8 cellular contexts compared by ENCODE assay signal in genomic region chr17:14300628-14301278, GRCh38. TPM values are rescaled to one million over a fixed set of nuclear protein-coding genes. Genes with fewer than 3 reads are reported as not detected.
DNase-seq lines count a peak whose midpoint lies in the region; ATAC-seq and TF ChIP-seq lines count a peak whose summit lies in the region.

Gene HS3ST3B1, plus strand, starts transcription at chr17:14301081. Its CDS starts 438 bp downstream, at chr17:14301519.

- peak within 1 kb of the TSS; percentile 83 to 85 for H3K4me3 ChIP-seq in duodenal mucosa (ENCODE audit: low read depth in 1 of 2, low read length in 2 of 2)
- peak within 1 kb of the TSS; percentile 84 to 90 (median 85) for H3K4me3 ChIP-seq in liver (ENCODE audit: low read depth in 1 of 3, low read length in 3 of 3)

- TF ChIP-seq CTCF in liver (IDR thresholded peaks at IDR 0.05; ENCODE audit: low read depth, low read length, missing input control), result peak; percentile 11

- ATAC-seq in HG03378 (IDR thresholded peaks at IDR 0.05; ENCODE audit: unreplicated experiment), result peak; percentile 83

- H3K9me3 ChIP-seq in duodenal mucosa (ENCODE audit: control insufficient read depth in 1 of 2, low read length in 2 of 2) (no peaks in the 10 kb centered on the region), liver (ENCODE audit: control insufficient read depth in 4 of 4, low read length in 3 of 4) (no peaks in the 10 kb centered on the region)

- H3K27ac ChIP-seq in duodenal mucosa (ENCODE audit: low read depth, low read length) (peak within 1 kb of the TSS; percentile 46), liver (ENCODE audit: low read depth in 1 of 2, low read length in 2 of 2) (peak within 1 kb of the TSS; percentile 94 to 99)

- peak within 1 kb of the TSS; percentile 66 to 70 for H3K9ac ChIP-seq in duodenal mucosa (ENCODE audit: low read depth in 1 of 2, low read length in 2 of 2)
- H3K9ac ChIP-seq in liver (ENCODE audit: low read depth in 1 of 2, low read length in 2 of 2), result peak within 1 kb of the TSS; percentile 78 to 91

- peak; percentile 96 for DNase-seq in AG20443 (ENCODE audit: low spot score)
- peak; percentile 92 for DNase-seq in NCI-H69 (lab: John Stamatoyannopoulos, UW)
- peak; percentile 100 for DNase-seq in activated CD4-positive, alpha-beta T cell treated with anti-CD3 and anti-CD28 coated beads, Interleukin-2, amount 50 U/mL, for 48 hours
- peak; percentile 97 to 98 for DNase-seq in stimulated activated CD4-positive, alpha-beta T cell treated with anti-CD3 and anti-CD28 coated beads, Interleukin-2, amount 100 ng/mL, for 48 hours

- H3K36me3 ChIP-seq in duodenal mucosa (ENCODE audit: control insufficient read depth in 1 of 2, insufficient read depth in 2 of 2, low read length in 2 of 2) (no peaks in the 10 kb centered on the region), liver (ENCODE audit: control insufficient read depth in 4 of 4, insufficient read depth in 3 of 4, low read depth in 1 of 4, low read length in 3 of 4) (no peaks in the 10 kb centered on the region)

- H3K4me1 ChIP-seq in duodenal mucosa (ENCODE audit: control insufficient read depth in 1 of 2, insufficient read depth in 2 of 2, low read length in 2 of 2) (peaks cover 15 to 32% of the 10 kb centered on the region in 2 donors), liver (ENCODE audit: control insufficient read depth in 4 of 4, insufficient read depth in 4 of 4, low read length in 3 of 4) (peaks cover 8 to 43% (median 23%) of the 10 kb centered on the region in 4 donors)

- H3K27me3 ChIP-seq in duodenal mucosa (ENCODE audit: control insufficient read depth in 1 of 2, insufficient read depth in 2 of 2, low read length in 2 of 2) (peaks cover 75 to 80% of the 10 kb centered on the region in 2 donors), liver (ENCODE audit: control insufficient read depth in 4 of 4, insufficient read depth in 4 of 4, low read length in 3 of 4) (no peaks in the 10 kb centered on the region)

- peak; percentile 55 to 59 for TF ChIP-seq RAD21 in liver (IDR thresholded peaks at IDR 0.05)

- under 1% methylated on average over 48 of the region's 48 CpGs for WGBS in liver

- peak; percentile 89 for TF ChIP-seq POLR2A in GM19193 (IDR thresholded peaks at IDR 0.05; ENCODE audit: extremely low read depth, insufficient read depth, insufficient read length)

TF ChIP-seq in liver, 16 proteins besides CTCF, POLR2A, EP300 and RAD21:
- TF ChIP-seq JUND (IDR thresholded peaks at IDR 0.05) (peak in 1 of 2 donors; percentile 48), FOXA1 (IDR thresholded peaks at IDR 0.05) (peak; percentile 62), HNF4A (conservative IDR thresholded peaks at IDR 0.05) (peak; percentile 24 to 31), NR2F2 (IDR thresholded peaks at IDR 0.05) (peak; percentile 72), RXRA (IDR thresholded peaks at IDR 0.05) (peak; percentile 50 to 67), FOXA2 (IDR thresholded peaks at IDR 0.05) (no peak), EGR1 (IDR thresholded peaks at IDR 0.05; ENCODE audit: low read depth in 2 of 2) (peak; percentile 27 to 56), MAX (IDR thresholded peaks at IDR 0.05) (peak; percentile 74), GABPA (IDR thresholded peaks at IDR 0.05 in 1 of 2, conservative IDR thresholded peaks at IDR 0.05 in 1 of 2) (peak in 1 of 2 donors; percentile 29), SP1 (IDR thresholded peaks at IDR 0.05) (peak; percentile 97), TAF1 (conservative IDR thresholded peaks at IDR 0.05) (peak; percentile 97), HNF4G (IDR thresholded peaks at IDR 0.05) (no peak), YY1 (IDR thresholded peaks at IDR 0.05) (peak; percentile 95), ATF3 (IDR thresholded peaks at IDR 0.05) (no peak)
- TF ChIP-seq, protein P1, sequence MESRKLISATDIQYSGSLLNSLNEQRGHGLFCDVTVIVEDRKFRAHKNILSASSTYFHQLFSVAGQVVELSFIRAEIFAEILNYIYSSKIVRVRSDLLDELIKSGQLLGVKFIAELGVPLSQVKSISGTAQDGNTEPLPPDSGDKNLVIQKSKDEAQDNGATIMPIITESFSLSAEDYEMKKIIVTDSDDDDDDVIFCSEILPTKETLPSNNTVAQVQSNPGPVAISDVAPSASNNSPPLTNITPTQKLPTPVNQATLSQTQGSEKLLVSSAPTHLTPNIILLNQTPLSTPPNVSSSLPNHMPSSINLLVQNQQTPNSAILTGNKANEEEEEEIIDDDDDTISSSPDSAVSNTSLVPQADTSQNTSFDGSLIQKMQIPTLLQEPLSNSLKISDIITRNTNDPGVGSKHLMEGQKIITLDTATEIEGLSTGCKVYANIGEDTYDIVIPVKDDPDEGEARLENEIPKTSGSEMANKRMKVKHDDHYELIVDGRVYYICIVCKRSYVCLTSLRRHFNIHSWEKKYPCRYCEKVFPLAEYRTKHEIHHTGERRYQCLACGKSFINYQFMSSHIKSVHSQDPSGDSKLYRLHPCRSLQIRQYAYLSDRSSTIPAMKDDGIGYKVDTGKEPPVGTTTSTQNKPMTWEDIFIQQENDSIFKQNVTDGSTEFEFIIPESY (IDR thresholded peaks at IDR 0.05), result peak; percentile 58
- TF ChIP-seq, protein P2, sequence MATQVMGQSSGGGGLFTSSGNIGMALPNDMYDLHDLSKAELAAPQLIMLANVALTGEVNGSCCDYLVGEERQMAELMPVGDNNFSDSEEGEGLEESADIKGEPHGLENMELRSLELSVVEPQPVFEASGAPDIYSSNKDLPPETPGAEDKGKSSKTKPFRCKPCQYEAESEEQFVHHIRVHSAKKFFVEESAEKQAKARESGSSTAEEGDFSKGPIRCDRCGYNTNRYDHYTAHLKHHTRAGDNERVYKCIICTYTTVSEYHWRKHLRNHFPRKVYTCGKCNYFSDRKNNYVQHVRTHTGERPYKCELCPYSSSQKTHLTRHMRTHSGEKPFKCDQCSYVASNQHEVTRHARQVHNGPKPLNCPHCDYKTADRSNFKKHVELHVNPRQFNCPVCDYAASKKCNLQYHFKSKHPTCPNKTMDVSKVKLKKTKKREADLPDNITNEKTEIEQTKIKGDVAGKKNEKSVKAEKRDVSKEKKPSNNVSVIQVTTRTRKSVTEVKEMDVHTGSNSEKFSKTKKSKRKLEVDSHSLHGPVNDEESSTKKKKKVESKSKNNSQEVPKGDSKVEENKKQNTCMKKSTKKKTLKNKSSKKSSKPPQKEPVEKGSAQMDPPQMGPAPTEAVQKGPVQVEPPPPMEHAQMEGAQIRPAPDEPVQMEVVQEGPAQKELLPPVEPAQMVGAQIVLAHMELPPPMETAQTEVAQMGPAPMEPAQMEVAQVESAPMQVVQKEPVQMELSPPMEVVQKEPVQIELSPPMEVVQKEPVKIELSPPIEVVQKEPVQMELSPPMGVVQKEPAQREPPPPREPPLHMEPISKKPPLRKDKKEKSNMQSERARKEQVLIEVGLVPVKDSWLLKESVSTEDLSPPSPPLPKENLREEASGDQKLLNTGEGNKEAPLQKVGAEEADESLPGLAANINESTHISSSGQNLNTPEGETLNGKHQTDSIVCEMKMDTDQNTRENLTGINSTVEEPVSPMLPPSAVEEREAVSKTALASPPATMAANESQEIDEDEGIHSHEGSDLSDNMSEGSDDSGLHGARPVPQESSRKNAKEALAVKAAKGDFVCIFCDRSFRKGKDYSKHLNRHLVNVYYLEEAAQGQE (IDR thresholded peaks at IDR 0.05), result peak; percentile 91

RNA-seq across cellular contexts. Expression of gene HS3ST3B1, which starts in this region (rescaled TPM):
- total RNA-seq in liver, result 10 to 100 TPM; 26.9 to 33.5 TPM
- 10 to 100 TPM; 11.9 to 17.8 TPM for polyA plus RNA-seq in liver

Comparison
In these comparisons a context has a peak if more than half of its experiments do, and no peak if none do; other contexts are left out.
1. Peak in every context shown above with its lines: DNase-seq, ATAC-seq, H3K4me3 ChIP-seq and H3K27ac ChIP-seq.